8 cellular contexts compared by ENCODE assay signal in the genomic region with DNA sequence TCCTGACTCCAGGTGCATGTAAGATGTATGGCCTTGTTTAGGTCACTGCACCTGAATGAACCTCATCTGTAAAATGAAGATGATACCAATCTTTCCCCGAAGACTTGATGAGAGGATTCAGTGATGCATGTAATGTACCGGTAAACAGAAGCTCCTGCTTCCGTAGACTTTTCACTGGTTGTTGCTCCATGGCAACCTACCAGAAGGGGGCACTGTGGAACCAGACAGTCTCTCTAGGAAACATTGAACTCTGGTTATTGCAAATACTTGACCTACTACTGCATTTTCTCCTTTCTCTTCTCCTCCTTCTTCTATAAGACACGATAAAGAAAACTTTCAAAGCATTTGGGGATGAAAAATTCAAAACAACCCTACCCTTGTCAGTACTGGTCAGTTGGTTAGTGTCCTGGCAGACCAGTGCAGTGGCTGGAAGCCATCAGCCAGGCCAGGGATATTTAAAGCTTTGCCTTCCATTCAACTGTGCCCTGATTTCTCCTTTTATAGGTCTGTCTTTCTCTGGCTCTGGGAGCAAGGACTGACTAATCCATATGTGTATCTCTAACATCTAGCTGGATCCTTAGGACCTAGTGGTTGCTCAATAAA.
A peak's percentile ranks its signal among the peaks of the same experiment; 100 is the strongest.
DNase-seq lines count a peak whose midpoint lies in the region; ATAC-seq and TF ChIP-seq lines count a peak whose summit lies in the region.

No MANE protein-coding gene starts in this region.

- 48% methylated on average over 4 of the region's 4 CpGs for WGBS in smooth muscle cell (ENCODE audit: low lambda C conversion rate)

- intact Hi-C loops in PC-9 (cut with micrococcal nuclease; ENCODE audit: unreplicated experiment) = no loop called here

- H3F3A ChIP-seq in PC-9 (ENCODE audit: insufficient read depth, low read depth) (no peaks in the 10 kb centered on the region), smooth muscle cell (ENCODE audit: low read depth) (no peaks in the 10 kb centered on the region)

- no peak for ATAC-seq in DND-41 (ENCODE audit: insufficient read depth, low read depth)
- ATAC-seq in GM18502 (IDR thresholded peaks at IDR 0.05; ENCODE audit: poor library complexity, unreplicated experiment) = no peak

- H3K9me2 ChIP-seq in PC-9 (ENCODE audit: insufficient read depth) = no peaks in the 10 kb centered on the region

- H3K4me3 ChIP-seq in DND-41 (ENCODE audit: low read depth in 1 of 2, low read length in 2 of 2) (no peak overlapping the region), HEK293 (ENCODE audit: low read depth, low read length) (no peak overlapping the region), PC-9 (no peak overlapping the region), smooth muscle cell (no peak overlapping the region)

- H3K4me1 ChIP-seq in DND-41 (ENCODE audit: insufficient read depth, low read length) = no peaks in the 10 kb centered on the region
- peaks cover 5% of the 10 kb centered on the region; the same call in 1 of the 2 replicates for H3K4me1 ChIP-seq in HEK293 (ENCODE audit: control insufficient read depth, insufficient read depth, low read length)
- H3K4me1 ChIP-seq in PC-9 (replicated peaks; ENCODE audit: insufficient read depth) = no peaks in the 10 kb centered on the region
- peaks cover 4% of the 10 kb centered on the region for H3K4me1 ChIP-seq in smooth muscle cell (ENCODE audit: low read depth)

- H4K20me1 ChIP-seq in DND-41 (ENCODE audit: insufficient read depth, low read length) = no peaks in the 10 kb centered on the region
- H4K20me1 ChIP-seq in PC-9 (ENCODE audit: insufficient read depth) = no peaks in the 10 kb centered on the region
- H4K20me1 ChIP-seq in smooth muscle cell (ENCODE audit: low read depth) = no peaks in the 10 kb centered on the region

- no peaks in the 10 kb centered on the region for H3K9me3 ChIP-seq in DND-41 (ENCODE audit: insufficient read depth, low read length, severe bottlenecking)
- H3K9me3 ChIP-seq in HEK293 (ENCODE audit: control insufficient read depth, insufficient read depth, low read depth, low read length) = no peaks in the 10 kb centered on the region
- H3K9me3 ChIP-seq in PC-9 (ENCODE audit: insufficient read depth, low read depth) = no peaks in the 10 kb centered on the region
- no peaks in the 10 kb centered on the region for H3K9me3 ChIP-seq in smooth muscle cell (replicated peaks; ENCODE audit: low read depth)

- H3K79me2 ChIP-seq in DND-41 (ENCODE audit: insufficient read depth, low read length) (no peaks in the 10 kb centered on the region), PC-9 (ENCODE audit: low read depth) (no peaks in the 10 kb centered on the region), smooth muscle cell (ENCODE audit: low read depth) (no peaks in the 10 kb centered on the region)

- peak; percentile 35 for DNase-seq in DND-41
- DNase-seq in PC-9 = no peak
- DNase-seq in fibroblast of the conjunctiva (ENCODE audit: low read depth) = peak; percentile 17
- no peak for DNase-seq in smooth muscle cell (lab: John Stamatoyannopoulos, UW; ENCODE audit: unreplicated experiment)
- DNase-seq in middle frontal gyrus (ENCODE audit: extremely low spot score, low spot score) = no peak
- DNase-seq in epidermal melanocyte (ENCODE audit: insufficient read length, low spot score) = no peak

- H3K36me3 ChIP-seq in DND-41 (ENCODE audit: insufficient read depth, low read length) (no peaks in the 10 kb centered on the region), HEK293 (ENCODE audit: control insufficient read depth in 2 of 2, insufficient read depth in 1 of 2, low read length in 2 of 2) (no peaks in the 10 kb centered on the region), PC-9 (ENCODE audit: low read depth) (no peaks in the 10 kb centered on the region), smooth muscle cell (ENCODE audit: low read depth) (no peaks in the 10 kb centered on the region)

- CTCF ChIA-PET in HEK293 (lab: Yijun Ruan, JAX) (interaction anchor here (0.5 to 5.8 kb wide), 31 partner anchors 8 to 960 kb away, joined by 3 to 41 read pairs (median 4); no protein-coding TSS in a partner anchor), PC-9 (lab: Charles Lee) (no interaction called here)

- H3K4me2 ChIP-seq in DND-41 (ENCODE audit: insufficient read depth, low read length) = no peak overlapping the region
- no peak overlapping the region for H3K4me2 ChIP-seq in PC-9
- no peak overlapping the region for H3K4me2 ChIP-seq in smooth muscle cell

- TF ChIP-seq CTCF in DND-41 (IDR thresholded peaks at IDR 0.05; ENCODE audit: borderline replicate concordance, extremely low read depth, low read length, poor library complexity, severe bottlenecking) (peak; percentile 71), HEK293 (tag by site-specific recombination; IDR thresholded peaks at IDR 0.05) (peak; percentile 27; the same call in 1 of the 2 replicates), PC-9 (conservative IDR thresholded peaks at IDR 0.05) (peak; percentile 53; the same call in 1 of the 2 replicates), smooth muscle cell (IDR thresholded peaks at IDR 0.05; ENCODE audit: borderline replicate concordance, insufficient read depth, poor library complexity, severe bottlenecking) (peak; percentile 41)

- H3K27me3 ChIP-seq in DND-41 (ENCODE audit: insufficient read depth, low read length, poor library complexity) = no peaks in the 10 kb centered on the region
- H3K27me3 ChIP-seq in PC-9 (ENCODE audit: insufficient read depth, low read depth) = no peaks in the 10 kb centered on the region
- no peaks in the 10 kb centered on the region for H3K27me3 ChIP-seq in smooth muscle cell (ENCODE audit: low read depth)

- BruUV-seq in PC-9 (replicated peaks; lab: Mats Ljungman, UMichigan) = no TSS peak

- H2AFZ ChIP-seq in DND-41 (ENCODE audit: low read depth, low read length) = no peak overlapping the region
- no peak overlapping the region for H2AFZ ChIP-seq in PC-9
- H2AFZ ChIP-seq in smooth muscle cell (ENCODE audit: low read depth) = no peak overlapping the region

- H3K9ac ChIP-seq in DND-41 (ENCODE audit: low read depth, low read length) = no peak overlapping the region
- no peak overlapping the region for H3K9ac ChIP-seq in smooth muscle cell (ENCODE audit: low read depth)

- H3K27ac ChIP-seq in DND-41 (ENCODE audit: low read length) (no peak overlapping the region), HEK293 (ENCODE audit: extremely low read depth, low read depth, low read length) (no peak overlapping the region), PC-9 (no peak overlapping the region), smooth muscle cell (ENCODE audit: low read depth) (no peak overlapping the region)

- POLR2A ChIA-PET in HEK293 (lab: Yijun Ruan, JAX) (no interaction called here), PC-9 (lab: Charles Lee; ENCODE audit: unreplicated experiment) (no interaction called here)

TF ChIP-seq in HEK293, 187 proteins besides CTCF, POLR2A, EP300 and RAD21:
- no peak for TF ChIP-seq SCRT1 (tag by site-specific recombination; IDR thresholded peaks at IDR 0.05; ENCODE audit: borderline replicate concordance)
- TF ChIP-seq, protein P1, sequence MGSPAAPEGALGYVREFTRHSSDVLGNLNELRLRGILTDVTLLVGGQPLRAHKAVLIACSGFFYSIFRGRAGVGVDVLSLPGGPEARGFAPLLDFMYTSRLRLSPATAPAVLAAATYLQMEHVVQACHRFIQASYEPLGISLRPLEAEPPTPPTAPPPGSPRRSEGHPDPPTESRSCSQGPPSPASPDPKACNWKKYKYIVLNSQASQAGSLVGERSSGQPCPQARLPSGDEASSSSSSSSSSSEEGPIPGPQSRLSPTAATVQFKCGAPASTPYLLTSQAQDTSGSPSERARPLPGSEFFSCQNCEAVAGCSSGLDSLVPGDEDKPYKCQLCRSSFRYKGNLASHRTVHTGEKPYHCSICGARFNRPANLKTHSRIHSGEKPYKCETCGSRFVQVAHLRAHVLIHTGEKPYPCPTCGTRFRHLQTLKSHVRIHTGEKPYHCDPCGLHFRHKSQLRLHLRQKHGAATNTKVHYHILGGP (tag by site-specific recombination; IDR thresholded peaks at IDR 0.05) = peak; percentile 46
- TF ChIP-seq ZNF701 (tag by site-specific recombination; IDR thresholded peaks at IDR 0.05) = no peak
- TF ChIP-seq OSR2 (tag by site-specific recombination; IDR thresholded peaks at IDR 0.05) = 0 out of 2 replicates have a peak, but pooled peaks have one; percentile 20
- TF ChIP-seq ZNF791 (tag by site-specific recombination; IDR thresholded peaks at IDR 0.05) = no peak
- TF ChIP-seq, protein P2, sequence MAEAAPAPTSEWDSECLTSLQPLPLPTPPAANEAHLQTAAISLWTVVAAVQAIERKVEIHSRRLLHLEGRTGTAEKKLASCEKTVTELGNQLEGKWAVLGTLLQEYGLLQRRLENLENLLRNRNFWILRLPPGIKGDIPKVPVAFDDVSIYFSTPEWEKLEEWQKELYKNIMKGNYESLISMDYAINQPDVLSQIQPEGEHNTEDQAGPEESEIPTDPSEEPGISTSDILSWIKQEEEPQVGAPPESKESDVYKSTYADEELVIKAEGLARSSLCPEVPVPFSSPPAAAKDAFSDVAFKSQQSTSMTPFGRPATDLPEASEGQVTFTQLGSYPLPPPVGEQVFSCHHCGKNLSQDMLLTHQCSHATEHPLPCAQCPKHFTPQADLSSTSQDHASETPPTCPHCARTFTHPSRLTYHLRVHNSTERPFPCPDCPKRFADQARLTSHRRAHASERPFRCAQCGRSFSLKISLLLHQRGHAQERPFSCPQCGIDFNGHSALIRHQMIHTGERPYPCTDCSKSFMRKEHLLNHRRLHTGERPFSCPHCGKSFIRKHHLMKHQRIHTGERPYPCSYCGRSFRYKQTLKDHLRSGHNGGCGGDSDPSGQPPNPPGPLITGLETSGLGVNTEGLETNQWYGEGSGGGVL (tag by site-specific recombination; IDR thresholded peaks at IDR 0.05) = no peak
- no peak for TF ChIP-seq ZNF394 (tag by site-specific recombination; IDR thresholded peaks at IDR 0.05; ENCODE audit: borderline replicate concordance)
- TF ChIP-seq ZNF654 (tag by site-specific recombination; IDR thresholded peaks at IDR 0.05; ENCODE audit: low read depth) = peak; percentile 35
- TF ChIP-seq REPIN1 (tag by site-specific recombination; IDR thresholded peaks at IDR 0.05; ENCODE audit: low read depth) = no peak
- TF ChIP-seq ZNF169 (tag by site-specific recombination; IDR thresholded peaks at IDR 0.05) = 0 out of 2 replicates have a peak, but pooled peaks have one; percentile 40
- TF ChIP-seq KLF7 (tag by site-specific recombination; IDR thresholded peaks at IDR 0.05; ENCODE audit: borderline replicate concordance) = no peak
- TF ChIP-seq, protein P3, sequence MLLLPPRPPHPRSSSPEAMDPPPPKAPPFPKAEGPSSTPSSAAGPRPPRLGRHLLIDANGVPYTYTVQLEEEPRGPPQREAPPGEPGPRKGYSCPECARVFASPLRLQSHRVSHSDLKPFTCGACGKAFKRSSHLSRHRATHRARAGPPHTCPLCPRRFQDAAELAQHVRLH (tag by site-specific recombination; IDR thresholded peaks at IDR 0.05) = peak; percentile 52; the same call in 1 of the 2 replicates
- TF ChIP-seq ZNF785 (tag by site-specific recombination; IDR thresholded peaks at IDR 0.05) = no peak
- no peak for TF ChIP-seq ZNF10 (tag by site-specific recombination; IDR thresholded peaks at IDR 0.05)
- TF ChIP-seq ZBTB17 (tag by site-specific recombination; IDR thresholded peaks at IDR 0.05) = no peak
TF ChIP-seq in HEK293: peak in this region for 5.

Comparison
In these comparisons a context has a peak if more than half of its experiments do, and no peak if none do; other contexts are left out.
1. DNase-seq: peak in DND-41 (single experiment) and fibroblast of the conjunctiva (single experiment); none in PC-9 (0 of 2), smooth muscle cell (single experiment), middle frontal gyrus (single experiment) and epidermal melanocyte (single experiment).
2. Peak in every context shown above with its lines, with median percentiles within 50 percentile points of each other: CTCF ChIP-seq.